In the genomic region with DNA sequence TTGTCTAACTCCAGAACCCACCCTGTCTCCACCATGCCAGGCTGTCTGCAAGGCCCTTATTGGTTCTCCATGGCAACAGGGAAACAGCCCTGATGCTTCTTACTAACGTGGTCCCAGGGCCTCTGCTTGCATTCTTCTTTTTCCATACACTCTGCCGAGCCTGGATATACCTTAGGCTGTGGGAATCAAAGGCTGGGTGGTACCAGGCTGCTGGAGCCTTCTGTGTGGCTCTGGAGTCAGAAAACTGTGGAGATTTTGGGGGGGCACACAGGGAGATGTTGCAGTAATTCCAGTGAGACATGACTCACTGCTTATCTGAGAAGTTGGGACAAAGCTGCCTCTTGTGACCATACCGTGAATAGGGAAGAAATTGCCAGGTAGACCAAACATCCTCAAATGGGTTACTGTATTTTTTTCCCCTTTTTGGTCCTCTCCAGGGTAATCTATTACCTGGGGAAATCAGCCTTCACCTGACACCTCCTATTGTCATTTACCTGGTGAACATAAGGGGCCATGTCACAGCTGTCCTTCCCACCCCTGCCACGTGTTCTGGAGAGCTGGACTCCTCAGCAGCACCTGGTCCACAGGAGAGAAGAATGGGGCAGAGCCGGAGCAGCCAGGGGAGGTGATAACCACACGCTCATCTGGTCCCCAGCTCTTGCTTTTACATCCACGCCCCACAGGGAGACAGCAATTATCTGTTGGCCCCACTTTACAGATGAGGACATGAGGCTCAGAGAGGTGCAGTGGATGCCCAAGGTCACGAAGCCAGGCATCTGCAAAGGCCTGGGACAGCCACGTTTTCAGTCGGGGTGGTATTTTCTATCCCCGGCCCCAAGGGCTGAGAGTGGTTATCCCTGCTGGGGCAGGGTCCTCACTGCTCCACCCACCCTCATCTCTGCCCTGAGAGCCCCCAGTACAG, we compare ENCODE assay signal across 14 cellular contexts. TPM values are rescaled to one million over a fixed set of nuclear protein-coding genes. Genes with fewer than 3 reads are reported as not detected.
DNase-seq lines count a peak whose midpoint lies in the region; ATAC-seq and TF ChIP-seq lines count a peak whose summit lies in the region.
"Had no signal": no experiment of that assay in that cellular context is flagged by ENCODE, and none has a peak within 500 bp of the region (broad histone marks: within the 10 kb centered on the region; RNA-seq: fewer than 3 reads in every experiment).

No MANE protein-coding gene starts in this region.

- no peaks in the 10 kb centered on the region for H3K9me3 Mint-ChIP-seq in T-cell
- H3K9me3 Mint-ChIP-seq: activated T-helper 1 cell treated with anti-CD3 and anti-CD28 coated beads, Interleukin-12 subunit alpha, Interleukin-12 subunit beta, Interleukin-2, Interleukin-4 antibody, amounts not matched to agents 30 ng/mL and 10 ng/mL and 1 ng/mL, durations not matched to agents 14 hours and 24 hours and 36 hours; CD8-positive, alpha-beta memory T cell had no signal

- H3K4me3 ChIP-seq in SJSA1 (no peak overlapping the region), fibroblast of villous mesenchyme (ENCODE audit: low read depth, low read length) (no peak overlapping the region), BE2C (ENCODE audit: low read depth, low read length) (no peak overlapping the region)
- H3K4me3 ChIP-seq: colonic mucosa, GM12878, skin epidermis had no signal

- TF ChIP-seq CTCF in fibroblast of villous mesenchyme (IDR thresholded peaks at IDR 0.05; ENCODE audit: insufficient read depth, low read depth, low read length) = no peak
- TF ChIP-seq CTCF in BE2C (IDR thresholded peaks at IDR 0.05; ENCODE audit: low read depth, low read length) = no peak

- CTCF ChIA-PET in T-cell (lab: Charles Lee) = no interaction called here

- POLR2A ChIA-PET in T-cell (lab: Charles Lee) = no interaction called here

- H3K4me1 ChIP-seq in SJSA1 (replicated peaks) (peaks cover 66% of the 10 kb centered on the region), BE2C (peaks cover 11% of the 10 kb centered on the region)

- peak overlapping the region; percentile 39 for H3K27ac ChIP-seq in SJSA1
- H3K27ac ChIP-seq: colonic mucosa had no signal

- no peaks in the 10 kb centered on the region for H3K36me3 Mint-ChIP-seq in T-cell
- H3K36me3 Mint-ChIP-seq: CD8-positive, alpha-beta memory T cell had no signal

- DNase-seq in EL (peak; percentile 50), SJSA1 (ENCODE audit: low read depth in 1 of 2, low spot score in 2 of 2) (peak in 1 of 2 experiments; percentile 25), fibroblast of villous mesenchyme (ENCODE audit: low read depth) (peak; percentile 48), renal cortical epithelial cell (ENCODE audit: low read depth) (peak; percentile 69), BE2C (no peak), iPS-NIHi11 (ENCODE audit: low spot score) (no peak), D341Med (ENCODE audit: low spot score) (no peak), T-cell (no peak)
- DNase-seq: CD8-positive, alpha-beta memory T cell; colonic mucosa; Right ventricle myocardium superior had no signal

- H3K9me3 ChIP-seq in SJSA1 (replicated peaks) (no peaks in the 10 kb centered on the region), BE2C (no peaks in the 10 kb centered on the region)
- H3K9me3 ChIP-seq: colonic mucosa had no signal

- no peak for ATAC-seq in T-cell (replicated peaks in 1 of 4)

- peaks cover 33% of the 10 kb centered on the region for H3K36me3 ChIP-seq in SJSA1
- H3K36me3 ChIP-seq in BE2C = no peaks in the 10 kb centered on the region; the same call in 1 of the 2 replicates
- H3K36me3 ChIP-seq: colonic mucosa had no signal

- H3K4me3 Mint-ChIP-seq in T-cell = no peak overlapping the region
- H3K4me3 Mint-ChIP-seq: activated T-helper 1 cell treated with anti-CD3 and anti-CD28 coated beads, Interleukin-12 subunit alpha, Interleukin-12 subunit beta, Interleukin-2, Interleukin-4 antibody, amounts not matched to agents 30 ng/mL and 10 ng/mL and 1 ng/mL, durations not matched to agents 14 hours and 24 hours and 36 hours; CD8-positive, alpha-beta memory T cell had no signal

- peaks cover 8 to 11% (median 10%) of the 10 kb centered on the region in 3 donors for H3K4me1 Mint-ChIP-seq in T-cell

- no peaks in the 10 kb centered on the region for H3K27me3 ChIP-seq in SJSA1 (replicated peaks)
- no peaks in the 10 kb centered on the region for H3K27me3 ChIP-seq in BE2C

- H3K27ac Mint-ChIP-seq in T-cell = no peak overlapping the region
- H3K27ac Mint-ChIP-seq: activated T-helper 1 cell treated with anti-CD3 and anti-CD28 coated beads, Interleukin-12 subunit alpha, Interleukin-12 subunit beta, Interleukin-2, Interleukin-4 antibody, amounts not matched to agents 30 ng/mL and 10 ng/mL and 1 ng/mL, durations not matched to agents 14 hours and 24 hours and 36 hours had no signal

- H3K27me3 Mint-ChIP-seq in T-cell = peaks cover 22 to 37% of the 10 kb centered on the region in 2 donors

RNA-seq across cellular contexts. Expression of a gene that starts 4.6 kb away (rescaled TPM):
- 15.8 and 27.4 TPM in 2 replicates for total RNA-seq in SJSA1 (2014; rRNA removed; shearing (Covaris generic))
- total RNA-seq in fibroblast of villous mesenchyme (37.4 and 58.3 TPM in 2 replicates), renal cortical epithelial cell (32.3 and 69.4 TPM in 2 replicates), T-cell (under 1 TPM in 3 of 5 donors, not detected in 2; 0.09 to 0.10 (median 0.09) TPM)
- polyA plus RNA-seq in BE2C (2012; ENCODE audit: insufficient read depth, insufficient read length, low read depth) = 21.1 TPM
- polyA plus RNA-seq: CD8-positive, alpha-beta memory T cell had no signal

Comparison
In these comparisons a context has a peak if more than half of its experiments do, and no peak if none do; other contexts are left out.
1. DNase-seq: peak in EL (single experiment), fibroblast of villous mesenchyme (single experiment) and renal cortical epithelial cell (single experiment); none in BE2C (single experiment), iPS-NIHi11 (single experiment), D341Med (single experiment) and T-cell (0 of 34).
2. RNA of a gene that starts 4.6 kb away (total RNA-seq): 32.3 to 69.4 TPM in renal cortical epithelial cell, 37.4 to 58.3 TPM in fibroblast of villous mesenchyme and 15.8 to 27.4 TPM in SJSA1; 0.09 to 0.10 TPM in T-cell; every median in the first group is over 10 times any median in the second.